ENCODE assay signal across 27 cellular contexts in genomic region chr2:158391361-158391760, GRCh38.
"Had no signal": no experiment of that assay in that cellular context is flagged by ENCODE, and none has a peak within 500 bp of the region (broad histone marks: within the 10 kb centered on the region; RNA-seq: fewer than 3 reads in every experiment).

No MANE protein-coding gene starts in this region.

- FAIRE-seq: frontal cortex had no signal

- H3K27ac ChIP-seq: adrenal gland, esophagus squamous epithelium, left ventricle myocardium inferior, neutrophil, skin epidermis, suprapubic skin, tibial artery, upper lobe of right lung had no signal

- H3K9me3 ChIP-seq: adrenal gland, esophagus squamous epithelium, left ventricle myocardium inferior, mucosa of descending colon, neutrophil, suprapubic skin, tibial artery, upper lobe of right lung had no signal

- H3K27me3 Mint-ChIP-seq: progenitor cell of endocrine pancreas had no signal

- H3K9me3 Mint-ChIP-seq: activated CD4-positive, alpha-beta T cell treated with anti-CD3 and anti-CD28 coated beads, Interleukin-2, amount 10 ng/mL, durations not matched to agents 24 days and 14 days; activated CD8-positive, alpha-beta T cell treated with anti-CD3 and anti-CD28 coated beads for 36 hours; activated naive CD8-positive, alpha-beta T cell treated with anti-CD3 and anti-CD28 coated beads for 36 hours; brain; endodermal cell; nephron progenitor cell had no signal

- H3K4me3 Mint-ChIP-seq: activated CD4-positive, alpha-beta T cell treated with anti-CD3 and anti-CD28 coated beads, Interleukin-2, amount 10 ng/mL, durations not matched to agents 24 days and 14 days; activated CD8-positive, alpha-beta T cell treated with anti-CD3 and anti-CD28 coated beads for 36 hours; activated naive CD8-positive, alpha-beta T cell treated with anti-CD3 and anti-CD28 coated beads for 36 hours; brain; endodermal cell; nephron progenitor cell had no signal

- H3K4me1 Mint-ChIP-seq: endodermal cell had no signal

- H3K36me3 Mint-ChIP-seq: activated naive CD8-positive, alpha-beta T cell treated with anti-CD3 and anti-CD28 coated beads for 36 hours; brain had no signal

- H3K36me3 ChIP-seq: adrenal gland, esophagus squamous epithelium, left ventricle myocardium inferior, neutrophil, suprapubic skin, tibial artery, upper lobe of right lung had no signal

- H3K4me3 ChIP-seq: adrenal gland, esophagus squamous epithelium, left ventricle myocardium inferior, lung, mucosa of descending colon, skin epidermis, suprapubic skin, tibial artery, upper lobe of right lung had no signal

- DNase-seq: activated CD4-positive, alpha-beta T cell treated with anti-CD3 and anti-CD28 coated beads, Interleukin-2, amount 10 ng/mL, durations not matched to agents 24 days and 14 days; activated CD4-positive, CD25-positive, alpha-beta regulatory T cell treated with anti-CD3 and anti-CD28 coated beads, Interleukin-2, amount 50 U/mL, for 72 hours; activated CD8-positive, alpha-beta T cell treated with anti-CD3 and anti-CD28 coated beads for 36 hours; activated naive CD4-positive, alpha-beta T cell treated with Interleukin-2 at 50 U/mL for 16 hours; activated T-cell treated with anti-CD3 and anti-CD28 coated beads, Interleukin-2, amount 50 U/mL, for 48 hours; adrenal gland; aorta; caudate nucleus; cortex of kidney; endodermal cell; esophagus squamous epithelium; left ventricle myocardium inferior; mucosa of descending colon; nephron progenitor cell; stimulated activated CD4-positive, alpha-beta T cell treated with anti-CD3 and anti-CD28 coated beads, Interleukin-1b, Interleukin-23, amount 100 ng/mL, for 48 hours; stimulated activated naive CD4-positive, alpha-beta T cell; tibial artery; upper lobe of right lung had no signal

- H3K4me1 ChIP-seq: adrenal gland, esophagus squamous epithelium, left ventricle myocardium inferior, suprapubic skin, tibial artery, upper lobe of right lung had no signal

- H3K27ac Mint-ChIP-seq: activated CD4-positive, alpha-beta T cell treated with anti-CD3 and anti-CD28 coated beads, Interleukin-2, amount 10 ng/mL, durations not matched to agents 24 days and 14 days; activated naive CD8-positive, alpha-beta T cell treated with anti-CD3 and anti-CD28 coated beads for 36 hours; brain; endodermal cell; nephron progenitor cell; progenitor cell of endocrine pancreas had no signal

- ATAC-seq: sciatic nerve, upper lobe of right lung had no signal

- H3K27me3 ChIP-seq: adrenal gland, esophagus squamous epithelium, neutrophil, suprapubic skin, tibial artery, upper lobe of right lung had no signal
